ENCODE assay signal across 8 cellular contexts in the genomic region with DNA sequence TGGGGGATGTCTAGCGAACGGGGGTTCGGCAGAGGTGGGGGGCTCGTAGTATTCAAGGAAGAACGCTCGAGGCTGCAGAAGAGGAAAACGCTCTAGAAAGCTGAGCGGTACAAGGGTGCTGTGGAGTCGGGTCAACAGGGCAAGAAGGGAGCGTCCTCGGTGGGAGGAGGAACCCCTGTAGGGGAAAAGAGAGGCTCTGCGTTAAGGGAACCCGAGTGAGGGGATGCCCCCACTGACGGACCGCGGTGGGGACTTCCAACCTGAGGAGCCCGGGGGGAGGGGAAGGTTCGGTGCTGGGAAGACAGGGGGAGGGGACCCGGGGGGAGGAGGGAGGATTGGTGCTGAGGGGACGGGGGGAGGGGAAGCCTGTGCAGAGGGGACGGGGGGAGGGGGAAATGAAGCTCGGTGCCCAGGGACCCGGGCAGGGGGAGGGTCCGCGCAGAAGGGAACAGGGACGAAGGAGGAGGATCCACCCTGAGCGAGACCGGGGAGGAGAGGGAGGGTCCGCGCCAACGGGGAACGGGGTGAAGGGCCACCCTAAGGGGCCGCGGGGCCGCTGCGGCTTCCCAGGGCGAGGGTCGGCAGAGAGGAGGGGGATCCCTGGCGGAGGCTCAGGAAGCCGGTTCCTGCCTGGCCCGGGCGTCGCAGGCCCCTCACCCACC. TPM values are rescaled to one million over a fixed set of nuclear protein-coding genes. Genes with fewer than 3 reads are reported as not detected.
DNase-seq lines count a peak whose midpoint lies in the region; ATAC-seq and TF ChIP-seq lines count a peak whose summit lies in the region.

No MANE protein-coding gene starts in this region.

- H3K27ac ChIP-seq in lung (ENCODE audit: low read depth in 1 of 2, low read length in 1 of 2): peak overlapping the region; percentile 42 to 74
- peak overlapping the region; percentile 73 to 86 (median 74) for H3K27ac ChIP-seq in tibial nerve

- CTCF ChIA-PET in activated CD8-positive, alpha-beta memory T cell treated with anti-CD3 and anti-CD28 coated beads, Interleukin-2, amount 10 ng/mL, durations not matched to agents 7 days and 5 days (lab: Charles Lee): interaction anchor here (0.7 to 13.1 kb wide), 12 partner anchors 7 to 603 kb away, joined by 3 to 380 read pairs (median 7); a partner anchor contains a TSS

- H3K9me3 ChIP-seq in NT2/D1 (ENCODE audit: insufficient read depth, low read length) (no peaks in the 10 kb centered on the region), lung (ENCODE audit: control insufficient read depth in 2 of 2, insufficient read depth in 1 of 2, low read length in 1 of 2) (peaks cover 0 to 3% of the 10 kb centered on the region in 2 donors), tibial nerve (no peaks in the 10 kb centered on the region)

- H3K4me1 ChIP-seq in NT2/D1 (ENCODE audit: insufficient read depth, insufficient read length): peaks cover 2% of the 10 kb centered on the region
- peaks cover 2 to 5% of the 10 kb centered on the region in 2 donors for H3K4me1 ChIP-seq in lung (ENCODE audit: control insufficient read depth in 2 of 2, insufficient read depth in 2 of 2, low read length in 2 of 2)
- H3K4me1 ChIP-seq in tibial nerve: peaks cover 0 to 55% (median 11%) of the 10 kb centered on the region in 4 donors

- no peaks in the 10 kb centered on the region for H3K36me3 Mint-ChIP-seq in activated CD8-positive, alpha-beta memory T cell treated with anti-CD3 and anti-CD28 coated beads, Interleukin-2, amount 10 ng/mL, durations not matched to agents 7 days and 5 days

- no peaks in the 10 kb centered on the region for H3K9me3 Mint-ChIP-seq in activated CD8-positive, alpha-beta memory T cell treated with anti-CD3 and anti-CD28 coated beads, Interleukin-2, amount 10 ng/mL, durations not matched to agents 7 days and 5 days (ENCODE audit: low read depth)

- WGBS in lung, 2 donors: 1% methylated on average over 32 to 43 of the region's 43 CpGs
- WGBS in tibial nerve, 2 donors: 3 to 4% methylated on average over 19 to 40 of the region's 43 CpGs

- TF ChIP-seq EP300 in tibial nerve (IDR thresholded peaks at IDR 0.05): no peak

- no peak for TF ChIP-seq CTCF in cardiac fibroblast (IDR thresholded peaks at IDR 0.05; ENCODE audit: low read depth, low read length)
- no peak for TF ChIP-seq CTCF in lung (IDR thresholded peaks at IDR 0.05; ENCODE audit: control extremely low read depth, extremely low read depth)
- no peak for TF ChIP-seq CTCF in tibial nerve (IDR thresholded peaks at IDR 0.05)

- no peak overlapping the region for H3K27ac Mint-ChIP-seq in activated CD8-positive, alpha-beta memory T cell treated with anti-CD3 and anti-CD28 coated beads, Interleukin-2, amount 10 ng/mL, durations not matched to agents 7 days and 5 days

- H3K4me3 ChIP-seq in NT2/D1 (ENCODE audit: insufficient read length, low read depth): peak overlapping the region; percentile 82
- H3K4me3 ChIP-seq in cardiac fibroblast (replicated peaks in 1 of 2; ENCODE audit: low read depth in 2 of 2, low read length in 2 of 2): peak overlapping the region; percentile 71 to 72
- H3K4me3 ChIP-seq in lung: peak overlapping the region; percentile 88
- H3K4me3 ChIP-seq in tibial nerve: peak overlapping the region; percentile 71 to 94 (median 73)

- peaks cover 64% of the 10 kb centered on the region for H3K27me3 Mint-ChIP-seq in activated CD8-positive, alpha-beta memory T cell treated with anti-CD3 and anti-CD28 coated beads, Interleukin-2, amount 10 ng/mL, durations not matched to agents 7 days and 5 days

- H3K27me3 ChIP-seq in NT2/D1 (ENCODE audit: insufficient read depth, insufficient read length) (peaks cover 32% of the 10 kb centered on the region), lung (ENCODE audit: control insufficient read depth, insufficient read depth) (no peaks in the 10 kb centered on the region), tibial nerve (peaks cover 0 to 10% of the 10 kb centered on the region in 2 donors)

- H3K36me3 ChIP-seq in NT2/D1 (ENCODE audit: insufficient read depth, insufficient read length, low read length) (no peaks in the 10 kb centered on the region), lung (ENCODE audit: control insufficient read depth in 2 of 2, insufficient read depth in 2 of 2, low read length in 2 of 2) (no peaks in the 10 kb centered on the region), tibial nerve (no peaks in the 10 kb centered on the region)

- DNase-seq in activated CD8-positive, alpha-beta memory T cell treated with anti-CD3 and anti-CD28 coated beads, Interleukin-2, amount 10 ng/mL, durations not matched to agents 7 days and 5 days: no peak
- DNase-seq in activated CD8-positive, alpha-beta memory T cell treated with anti-CD3 and anti-CD28 coated beads, Interleukin-2, amount 50 U/mL, for 48 hours: no peak
- DNase-seq in NT2/D1 (ENCODE audit: low read depth, low spot score) (no peak), cardiac fibroblast (ENCODE audit: low read depth in 2 of 2) (no peak), lung (ENCODE audit: low spot score) (no peak), tibial nerve (ENCODE audit: low spot score in 2 of 2) (no peak), NCI-H187 treated with DMSO at 0.1 percent for 48 hours (lab: John Stamatoyannopoulos, UW) (no peak)

- ATAC-seq in activated CD8-positive, alpha-beta memory T cell treated with anti-CD3 and anti-CD28 coated beads, Interleukin-2, amount 10 ng/mL, durations not matched to agents 7 days and 5 days: no peak
- ATAC-seq in lung (ENCODE audit: insufficient read depth, low FRiP score) (no peak), GM19397 (IDR thresholded peaks at IDR 0.05; ENCODE audit: unreplicated experiment) (no peak)

- H3K9ac ChIP-seq in NT2/D1 (ENCODE audit: insufficient read length, low read depth): peak overlapping the region; percentile 82

- H3K4me3 Mint-ChIP-seq in activated CD8-positive, alpha-beta memory T cell treated with anti-CD3 and anti-CD28 coated beads, Interleukin-2, amount 10 ng/mL, durations not matched to agents 7 days and 5 days: peak overlapping the region; percentile 74

- TF ChIP-seq POLR2A in tibial nerve (IDR thresholded peaks at IDR 0.05): no peak

- peaks cover 41% of the 10 kb centered on the region for H3K4me1 Mint-ChIP-seq in activated CD8-positive, alpha-beta memory T cell treated with anti-CD3 and anti-CD28 coated beads, Interleukin-2, amount 10 ng/mL, durations not matched to agents 7 days and 5 days

RNA-seq across cellular contexts. Expression of a gene that starts 0.6 kb away (rescaled TPM):
- total RNA-seq in activated CD8-positive, alpha-beta memory T cell treated with anti-CD3 and anti-CD28 coated beads, Interleukin-2, amount 10 ng/mL, durations not matched to agents 7 days and 5 days: 1 to 10 TPM in 1 of 2 experiments, under 1 TPM in 1; 0.44 to 1.2 TPM
- total RNA-seq in lung: 1 to 10 TPM; 3.4 to 4.0 TPM
- 1 to 10 TPM in 1 of 2 donors, under 1 TPM in 1; 0.94 to 1.5 TPM for polyA plus RNA-seq in lung
- 1 to 10 TPM; 1.7 to 8.4 (median 5.5) TPM for total RNA-seq in tibial nerve

RNA-seq across cellular contexts. Expression of a gene that starts 6.4 kb away (rescaled TPM):
- total RNA-seq in activated CD8-positive, alpha-beta memory T cell treated with anti-CD3 and anti-CD28 coated beads, Interleukin-2, amount 10 ng/mL, durations not matched to agents 7 days and 5 days: not detected
- 10 to 100 TPM; 12.5 to 56.7 TPM for total RNA-seq in lung
- 1 to 10 TPM; 2.0 to 2.6 TPM for polyA plus RNA-seq in lung
- 100 to 1,000 TPM in 2 of 4 donors, 10 to 100 TPM in 2; 44.7 to 328 (median 169) TPM for total RNA-seq in tibial nerve

Comparison
In these comparisons a context has a peak if more than half of its experiments do, and no peak if none do; other contexts are left out.
1. RNA of a gene that starts 6.4 kb away (total RNA-seq): 44.7 to 328 TPM in tibial nerve and 12.5 to 56.7 TPM in lung; not detected in activated CD8-positive, alpha-beta memory T cell treated with anti-CD3 and anti-CD28 coated beads, Interleukin-2, amount 10 ng/mL, durations not matched to agents 7 days and 5 days; every median in the first group is over 10 times any median in the second.
2. Peak in every context shown above with its lines, with median percentiles within 50 percentile points of each other: H3K4me3 ChIP-seq.